Comparison of ENCODE assay signal across 24 cellular contexts in the genomic region with DNA sequence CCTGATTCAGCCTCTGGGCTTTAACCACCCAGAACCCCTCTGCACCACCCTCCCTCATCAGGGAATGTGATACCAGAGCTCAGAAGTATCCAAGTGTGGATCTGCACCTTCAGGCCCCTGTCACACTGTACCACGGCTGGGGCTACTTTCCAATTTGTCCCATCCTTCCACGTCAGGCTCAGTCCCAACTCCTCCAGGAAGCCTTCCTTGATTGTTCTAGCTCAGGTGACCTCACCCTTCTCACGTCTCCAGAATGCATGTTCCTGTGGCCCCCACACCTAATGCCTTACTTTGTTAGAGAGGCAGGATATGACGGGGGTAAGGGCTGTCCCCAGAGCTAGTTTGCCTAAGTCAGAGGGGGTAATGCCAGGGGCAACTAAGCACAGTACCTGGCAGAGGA.
"Had no signal": no experiment of that assay in that cellular context is flagged by ENCODE, and none has a peak within 500 bp of the region (broad histone marks: within the 10 kb centered on the region; RNA-seq: fewer than 3 reads in every experiment).

No MANE protein-coding gene starts in this region.

- H3K4me1 Mint-ChIP-seq: mesothelial cell of epicardium, naive B cell had no signal

- H3K9me3 Mint-ChIP-seq: mesothelial cell of epicardium had no signal

- DNase-seq: dermis blood vessel endothelial cell; dorsolateral prefrontal cortex; effector CD4-positive, alpha-beta T cell; effector memory CD4-positive, alpha-beta T cell; foreskin fibroblast; foreskin melanocyte; gastrocnemius medialis; heart right ventricle; hippocampal formation; kidney glomerular epithelial cell; left colon; left lung; left ventricle myocardium superior; lower lobe of right lung; mesenchymal stem cell; mucosa of descending colon; naive B cell had no signal

- H3K36me3 ChIP-seq: esophagus muscularis mucosa, gastrocnemius medialis, heart right ventricle, left lung, lower lobe of right lung had no signal

- FAIRE-seq: colon, endothelial cell of umbilical vein, islet of Langerhans, keratinocyte had no signal

- H3K27ac Mint-ChIP-seq: mesothelial cell of epicardium had no signal

- H3K4me3 ChIP-seq: coronary artery, dorsolateral prefrontal cortex, esophagus muscularis mucosa, gastrocnemius medialis, heart right ventricle, left lung, lower lobe of right lung, mucosa of descending colon had no signal

- H3K27ac ChIP-seq: coronary artery, dorsolateral prefrontal cortex, esophagus muscularis mucosa, gastrocnemius medialis, left lung had no signal

- H3K27me3 ChIP-seq: dorsolateral prefrontal cortex, esophagus muscularis mucosa, gastrocnemius medialis, heart right ventricle, left lung had no signal

- ATAC-seq: gastrocnemius medialis, left colon, left lung, lower lobe of right lung, mucosa of descending colon had no signal

- H3K4me3 Mint-ChIP-seq: mesothelial cell of epicardium, naive B cell had no signal

- H3K27me3 Mint-ChIP-seq: naive B cell had no signal

- H3K9me3 ChIP-seq: esophagus muscularis mucosa, gastrocnemius medialis, left lung, lower lobe of right lung, mucosa of descending colon had no signal

- H3K36me3 Mint-ChIP-seq: mesothelial cell of epicardium, naive B cell had no signal

- H3K4me1 ChIP-seq: left lung had no signal
